Comparison of ENCODE assay signal across 25 cellular contexts in the genomic region with DNA sequence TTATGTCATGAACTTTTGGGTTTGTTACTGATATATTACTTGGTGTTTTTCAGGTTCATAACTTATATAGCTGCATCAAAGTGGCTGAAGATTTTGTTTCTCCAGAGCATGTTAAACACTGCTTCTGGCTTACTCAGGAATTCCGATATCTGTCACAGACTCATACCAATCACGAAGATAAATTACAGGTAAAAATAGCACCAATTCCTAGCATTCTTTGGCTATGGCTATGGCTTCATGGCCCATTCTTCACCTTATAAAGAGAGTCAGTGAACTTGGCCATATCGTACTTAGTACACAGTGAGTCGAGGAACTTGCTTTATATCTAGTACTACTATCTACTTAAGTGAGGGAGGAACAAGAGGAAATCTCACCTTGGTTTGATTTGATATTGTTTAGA. TPM values are rescaled to one million over a fixed set of nuclear protein-coding genes. Genes with fewer than 3 reads are reported as not detected.
DNase-seq lines count a peak whose midpoint lies in the region; ATAC-seq, FAIRE-seq and TF ChIP-seq lines count a peak whose summit lies in the region.
"Had no signal": no experiment of that assay in that cellular context is flagged by ENCODE, and none has a peak within 500 bp of the region (broad histone marks: within the 10 kb centered on the region; RNA-seq: fewer than 3 reads in every experiment).

No MANE protein-coding gene starts in this region.

- H3K4me1 Mint-ChIP-seq in activated naive CD4-positive, alpha-beta T cell treated with anti-CD3 and anti-CD28 coated beads, Interleukin-2, amount 50 U/mL, for 24 hours = peaks cover 25% of the 10 kb centered on the region

- H3K9me3 ChIP-seq in SJCRH30 (replicated peaks) = no peaks in the 10 kb centered on the region
- H3K9me3 ChIP-seq in psoas muscle = no peaks in the 10 kb centered on the region
- no peaks in the 10 kb centered on the region for H3K9me3 ChIP-seq in MM.1S (replicated peaks; ENCODE audit: insufficient read depth, low read length)
- H3K9me3 ChIP-seq: BE2C, uterus had no signal

- no peaks in the 10 kb centered on the region for H4K20me1 ChIP-seq in MM.1S (ENCODE audit: insufficient read depth, low read length)

- no peaks in the 10 kb centered on the region for H3K79me2 ChIP-seq in MM.1S (ENCODE audit: low read length)

- H3K9me3 Mint-ChIP-seq in activated naive CD4-positive, alpha-beta T cell treated with anti-CD3 and anti-CD28 coated beads, Interleukin-2, amount 50 U/mL, for 24 hours = peaks cover 8% of the 10 kb centered on the region

- DNase-seq in activated naive CD4-positive, alpha-beta T cell treated with Interleukin-2 at 50 U/mL for 16 hours = no peak
- DNase-seq in SJCRH30 (no peak), dorsolateral prefrontal cortex (no peak), psoas muscle (no peak), RCC 7860 (ENCODE audit: low spot score) (no peak), MM.1S (no peak), NCI-H1092 treated with DMSO at 0.1 percent for 48 hours (lab: John Stamatoyannopoulos, UW) (no peak)
- DNase-seq: activated CD4-positive, alpha-beta memory T cell treated with anti-CD3 and anti-CD28 coated beads for 36 hours; activated CD4-positive, CD25-positive, alpha-beta regulatory T cell; activated T-cell treated with anti-CD3 and anti-CD28 coated beads, Interleukin-2, amount 50 U/mL, for 4 hours; BE2C; mammary epithelial cell; naive B cell; NCI-H1105; NK-92 treated with Interleukin-12 subunit alpha and Interleukin-12 subunit beta, amount 100 ng/mL, for 24 hours; posterior cingulate gyrus; stimulated activated CD4-positive, alpha-beta T cell treated with anti-CD3 and anti-CD28 coated beads, Interleukin-4, amount 100 ng/mL, for 4 hours; T1000; uterus had no signal

- 32 to 42% (median 38%) methylated on average over 4 of the region's 4 CpGs for WGBS in psoas muscle, 3 donors

- H3K9me2 ChIP-seq in MM.1S (replicated peaks; ENCODE audit: insufficient read depth, low read length) = no peaks in the 10 kb centered on the region

- no peak overlapping the region for H3K4me3 Mint-ChIP-seq in activated naive CD4-positive, alpha-beta T cell treated with anti-CD3 and anti-CD28 coated beads, Interleukin-2, amount 50 U/mL, for 24 hours
- H3K4me3 Mint-ChIP-seq: activated CD4-positive, alpha-beta memory T cell treated with anti-CD3 and anti-CD28 coated beads for 36 hours; activated T-cell treated with anti-CD3 and anti-CD28 coated beads, Interleukin-2, amount 50 U/mL, for 4 hours; naive B cell had no signal

- no peak overlapping the region for H3K9ac ChIP-seq in MM.1S (ENCODE audit: low read length)

- H2AFZ ChIP-seq in MM.1S (ENCODE audit: low read length) = no peak overlapping the region

- H3K36me3 ChIP-seq in SJCRH30 (peaks cover 73% of the 10 kb centered on the region), psoas muscle (ENCODE audit: insufficient read depth in 1 of 2, low read depth in 1 of 2) (peaks cover 9 to 87% of the 10 kb centered on the region in 2 donors), MM.1S (replicated peaks; ENCODE audit: insufficient read depth, low read length) (no peaks in the 10 kb centered on the region; the same call in 1 of the 2 replicates)
- H3K36me3 ChIP-seq: uterus had no signal

- H3K4me1 ChIP-seq in SJCRH30 (peaks cover 22% of the 10 kb centered on the region), psoas muscle (peaks cover 29% of the 10 kb centered on the region), MM.1S (ENCODE audit: low read length) (peaks cover 14% of the 10 kb centered on the region)
- H3K4me1 ChIP-seq: BE2C, uterus had no signal

- TF ChIP-seq CTCF in dorsolateral prefrontal cortex (IDR thresholded peaks at IDR 0.05 in 54 of 56, conservative IDR thresholded peaks at IDR 0.05 in 2 of 56; ENCODE audit: low read depth in 1 of 56, partially characterized antibody in 56 of 56) = no peak
- TF ChIP-seq CTCF in psoas muscle (IDR thresholded peaks at IDR 0.05) = no peak
- TF ChIP-seq CTCF in MM.1S (IDR thresholded peaks at IDR 0.05; ENCODE audit: low read length) = no peak

- H3K27ac ChIP-seq in SJCRH30 = peak overlapping the region; percentile 33; the same call in 1 of the 2 replicates
- peak overlapping the region in 36 of 59 donors; percentile 4 to 73 (median 46) for H3K27ac ChIP-seq in dorsolateral prefrontal cortex
- H3K27ac ChIP-seq in psoas muscle = peak overlapping the region; percentile 68
- H3K27ac ChIP-seq in MM.1S (ENCODE audit: low read length) = no peak overlapping the region
- H3K27ac ChIP-seq: SK-N-MC, uterus had no signal

- H3F3A ChIP-seq in MM.1S (ENCODE audit: insufficient read depth, low read length) = no peaks in the 10 kb centered on the region

- H3K27me3 ChIP-seq in SJCRH30 = no peaks in the 10 kb centered on the region
- H3K27me3 ChIP-seq in dorsolateral prefrontal cortex = no peaks in the 10 kb centered on the region
- H3K27me3 ChIP-seq in psoas muscle (ENCODE audit: insufficient read depth in 3 of 3, low read length in 2 of 3) = no peaks in the 10 kb centered on the region
- no peaks in the 10 kb centered on the region for H3K27me3 ChIP-seq in MM.1S (replicated peaks; ENCODE audit: insufficient read depth, low read length)
- H3K27me3 ChIP-seq: BE2C, uterus had no signal

- H3K27ac Mint-ChIP-seq in activated naive CD4-positive, alpha-beta T cell treated with anti-CD3 and anti-CD28 coated beads, Interleukin-2, amount 50 U/mL, for 24 hours = peak overlapping the region; percentile 48

- H3K4me2 ChIP-seq in MM.1S (ENCODE audit: low read depth, low read length) = no peak overlapping the region

- no peak overlapping the region for H3K4me3 ChIP-seq in SJCRH30
- no peak overlapping the region for H3K4me3 ChIP-seq in dorsolateral prefrontal cortex
- H3K4me3 ChIP-seq in psoas muscle = no peak overlapping the region
- H3K4me3 ChIP-seq in MM.1S (ENCODE audit: low read length) = no peak overlapping the region
- H3K4me3 ChIP-seq: SK-N-MC, uterus had no signal

- intact Hi-C loops in dorsolateral prefrontal cortex (cut with DNase I) = no loop called here
- intact Hi-C loops in psoas muscle (cut with DNase I) = no loop called here

- FAIRE-seq in RCC 7860 (lab: Jason Lieb, UNC) = no peak
- FAIRE-seq: A204.1, keratinocyte had no signal

- H3K36me3 Mint-ChIP-seq in activated naive CD4-positive, alpha-beta T cell treated with anti-CD3 and anti-CD28 coated beads, Interleukin-2, amount 50 U/mL, for 24 hours = peaks cover 46% of the 10 kb centered on the region

- peak in 1 of 4 donors; percentile 18 for ATAC-seq in psoas muscle
- ATAC-seq: activated naive CD4-positive, alpha-beta T cell treated with anti-CD3 and anti-CD28 coated beads, Interleukin-2, amount 50 U/mL, for 72 hours; activated T-cell treated with anti-CD3 and anti-CD28 coated beads, Interleukin-2, amount 50 U/mL, for 4 hours; Panc1 had no signal

- no peaks in the 10 kb centered on the region for H3K27me3 Mint-ChIP-seq in activated naive CD4-positive, alpha-beta T cell treated with anti-CD3 and anti-CD28 coated beads, Interleukin-2, amount 50 U/mL, for 24 hours
- H3K27me3 Mint-ChIP-seq: activated CD4-positive, alpha-beta memory T cell treated with anti-CD3 and anti-CD28 coated beads for 36 hours; naive B cell had no signal

RNA-seq across cellular contexts. Expression of a gene that starts 49.9 kb away (rescaled TPM):
- 34.8 and 38.7 TPM in 2 replicates for total RNA-seq in SJCRH30 (2014; rRNA removed; shearing (Covaris generic))
- total RNA-seq in dorsolateral prefrontal cortex = 10 to 100 TPM; 38.5 to 96.1 (median 60.5) TPM
- 10 to 100 TPM; 20.2 to 34.7 (median 27.4) TPM for total RNA-seq in psoas muscle
- polyA plus RNA-seq in psoas muscle = 10 to 100 TPM; 12.2 to 24.4 (median 15.0) TPM
